Comparison of ENCODE assay signal across 31 cellular contexts in genomic region chr1:174719194-174719593, GRCh38.
"Had no signal": no experiment of that assay in that cellular context is flagged by ENCODE, and none has a peak within 500 bp of the region (broad histone marks: within the 10 kb centered on the region; RNA-seq: fewer than 3 reads in every experiment).

No MANE protein-coding gene starts in this region.

- H3K4me1 ChIP-seq: ascending aorta, breast epithelium, SJCRH30 had no signal

- H3K27ac ChIP-seq: ascending aorta, breast epithelium, KMS-11, SJCRH30, SK-N-MC had no signal

- DNase-seq: activated B cell treated with CpG ODN at 0.5 μM for 24 hours; activated CD4-positive, alpha-beta memory T cell treated with anti-CD3 and anti-CD28 coated beads for 36 hours; activated CD4-positive, alpha-beta T cell treated with anti-CD3 and anti-CD28 coated beads for 4 hours; activated CD4-positive, alpha-beta T cell treated with anti-CD3 and anti-CD28 coated beads, Interleukin-2, amount 50 U/mL, for 1 hour; activated CD4-positive, CD25-positive, alpha-beta regulatory T cell treated with anti-CD3 and anti-CD28 coated beads, Interleukin-2, amount 50 U/mL, for 72 hours; activated CD8-positive, alpha-beta memory T cell treated with anti-CD3 and anti-CD28 coated beads for 24 hours; activated CD8-positive, alpha-beta memory T cell treated with anti-CD3 and anti-CD28 coated beads, Interleukin-2, amount 10 ng/mL, durations not matched to agents 7 days and 5 days; activated CD8-positive, alpha-beta memory T cell treated with anti-CD3 and anti-CD28 coated beads, Interleukin-2, amount 50 U/mL, for 48 hours; activated gamma-delta T cell; activated naive CD4-positive, alpha-beta T cell treated with Interleukin-2 at 50 U/mL for 16 hours; activated naive CD8-positive, alpha-beta T cell treated with anti-CD3 and anti-CD28 coated beads, Interleukin-2, amount 10 ng/mL, durations not matched to agents 7 days and 5 days; amygdala; MM.1S; MV-4-11; NCI-H1092; NCI-H1436 treated with DMSO at 0.1 percent for 48 hours; NCI-H1694 treated with DMSO at 0.1 percent for 48 hours; NCI-H2029; NCI-H345; NCI-H524 treated with DMSO at 0.1 percent for 48 hours; SHP77; SJCRH30 had no signal

- H3K36me3 ChIP-seq: ascending aorta, breast epithelium, SJCRH30 had no signal

- H3K36me3 Mint-ChIP-seq: activated CD8-positive, alpha-beta memory T cell treated with anti-CD3 and anti-CD28 coated beads, Interleukin-2, amount 10 ng/mL, durations not matched to agents 7 days and 5 days; activated naive CD8-positive, alpha-beta T cell treated with anti-CD3 and anti-CD28 coated beads, Interleukin-2, amount 10 ng/mL, durations not matched to agents 7 days and 5 days had no signal

- H3K4me1 Mint-ChIP-seq: activated B cell treated with CpG ODN at 0.5 μM for 24 hours; activated CD8-positive, alpha-beta memory T cell treated with anti-CD3 and anti-CD28 coated beads, Interleukin-2, amount 10 ng/mL, durations not matched to agents 7 days and 5 days; activated naive CD4-positive, alpha-beta T cell treated with anti-CD3 and anti-CD28 coated beads, Interleukin-2, amount 50 U/mL, for 24 hours had no signal

- H3K27me3 ChIP-seq: ascending aorta, breast epithelium, SJCRH30 had no signal

- H3K9me3 ChIP-seq: ascending aorta, breast epithelium, SJCRH30 had no signal

- H3K4me3 Mint-ChIP-seq: activated B cell treated with CpG ODN at 0.5 μM for 24 hours; activated CD4-positive, alpha-beta memory T cell treated with anti-CD3 and anti-CD28 coated beads for 36 hours; activated CD8-positive, alpha-beta memory T cell treated with anti-CD3 and anti-CD28 coated beads, Interleukin-2, amount 10 ng/mL, durations not matched to agents 7 days and 5 days; activated naive CD4-positive, alpha-beta T cell treated with anti-CD3 and anti-CD28 coated beads, Interleukin-2, amount 50 U/mL, for 24 hours; activated naive CD8-positive, alpha-beta T cell treated with anti-CD3 and anti-CD28 coated beads, Interleukin-2, amount 10 ng/mL, durations not matched to agents 7 days and 5 days; T-helper 1 cell treated with Interleukin-12 subunit alpha and Interleukin-12 subunit beta and Interleukin-4 antibody, amounts not matched to agents 30 μg/mL and 1 μg/mL, for 36 hours; T-helper 2 cell treated with Interferon-gamma antibody and Interleukin-4, amounts not matched to agents 5 μg/mL and 100 μg/mL, for 36 hours had no signal

- H3K27me3 Mint-ChIP-seq: activated B cell treated with CpG ODN at 0.5 μM for 24 hours; activated CD4-positive, alpha-beta memory T cell treated with anti-CD3 and anti-CD28 coated beads for 36 hours; activated CD8-positive, alpha-beta memory T cell treated with anti-CD3 and anti-CD28 coated beads, Interleukin-2, amount 10 ng/mL, durations not matched to agents 7 days and 5 days; activated naive CD4-positive, alpha-beta T cell treated with anti-CD3 and anti-CD28 coated beads, Interleukin-2, amount 50 U/mL, for 24 hours; activated naive CD8-positive, alpha-beta T cell treated with anti-CD3 and anti-CD28 coated beads, Interleukin-2, amount 10 ng/mL, durations not matched to agents 7 days and 5 days had no signal

- H3K4me3 ChIP-seq: ascending aorta, breast epithelium, SJCRH30, SK-N-MC had no signal

- ATAC-seq: activated CD8-positive, alpha-beta memory T cell treated with anti-CD3 and anti-CD28 coated beads, Interleukin-2, amount 10 ng/mL, durations not matched to agents 7 days and 5 days; Panc1 had no signal

- H3K9me3 Mint-ChIP-seq: activated B cell treated with CpG ODN at 0.5 μM for 24 hours; activated CD4-positive, alpha-beta memory T cell treated with anti-CD3 and anti-CD28 coated beads for 36 hours; activated naive CD4-positive, alpha-beta T cell treated with anti-CD3 and anti-CD28 coated beads, Interleukin-2, amount 50 U/mL, for 24 hours; activated naive CD8-positive, alpha-beta T cell treated with anti-CD3 and anti-CD28 coated beads, Interleukin-2, amount 10 ng/mL, durations not matched to agents 7 days and 5 days; activated T-helper 2 cell treated with anti-CD3 and anti-CD28 coated beads, Interferon-gamma antibody, Interleukin-2, Interleukin-4, amounts not matched to agents 10 μg/mL and 5 μg/mL and 100 μg/mL, durations not matched to agents 14 hours and 24 hours and 36 hours; T-helper 1 cell treated with Interleukin-12 subunit alpha and Interleukin-12 subunit beta and Interleukin-4 antibody, amounts not matched to agents 30 μg/mL and 1 μg/mL, for 36 hours had no signal

- H3K27ac Mint-ChIP-seq: activated B cell treated with CpG ODN at 0.5 μM for 24 hours; activated CD4-positive, alpha-beta memory T cell treated with anti-CD3 and anti-CD28 coated beads for 36 hours; activated CD8-positive, alpha-beta memory T cell treated with anti-CD3 and anti-CD28 coated beads, Interleukin-2, amount 10 ng/mL, durations not matched to agents 7 days and 5 days; activated naive CD4-positive, alpha-beta T cell treated with anti-CD3 and anti-CD28 coated beads, Interleukin-2, amount 50 U/mL, for 24 hours; activated naive CD8-positive, alpha-beta T cell treated with anti-CD3 and anti-CD28 coated beads, Interleukin-2, amount 10 ng/mL, durations not matched to agents 7 days and 5 days; activated T-helper 2 cell treated with anti-CD3 and anti-CD28 coated beads, Interferon-gamma antibody, Interleukin-2, Interleukin-4, amounts not matched to agents 10 μg/mL and 5 μg/mL and 100 μg/mL, durations not matched to agents 14 hours and 24 hours and 36 hours; T-helper 1 cell treated with Interleukin-12 subunit alpha and Interleukin-12 subunit beta and Interleukin-4 antibody, amounts not matched to agents 30 μg/mL and 1 μg/mL, for 36 hours; T-helper 2 cell treated with Interferon-gamma antibody and Interleukin-4, amounts not matched to agents 5 μg/mL and 100 μg/mL, for 36 hours had no signal

- H3K9ac ChIP-seq: KMS-11 had no signal
